ENCODE assay signal across 27 cellular contexts in genomic region chr14:58680698-58681097, GRCh38. TPM values are rescaled to one million over a fixed set of nuclear protein-coding genes. Genes with fewer than 3 reads are reported as not detected.
A peak's percentile ranks its signal among the peaks of the same experiment; 100 is the strongest.
DNase-seq lines count a peak whose midpoint lies in the region; ATAC-seq lines count a peak whose summit lies in the region.
"Had no signal": no experiment of that assay in that cellular context is flagged by ENCODE, and none has a peak within 500 bp of the region (broad histone marks: within the 10 kb centered on the region; RNA-seq: fewer than 3 reads in every experiment).

No MANE protein-coding gene starts in this region.

- DNase-seq in NCI-H82 (lab: John Stamatoyannopoulos, UW) = peak; percentile 20
- DNase-seq in NCI-H82 treated with DMSO at 0.1 percent for 48 hours (lab: John Stamatoyannopoulos, UW; ENCODE audit: unreplicated experiment) = no peak
- no peak for DNase-seq in activated naive CD8-positive, alpha-beta T cell treated with anti-CD3 and anti-CD28 coated beads for 36 hours
- no peak for DNase-seq in activated naive CD8-positive, alpha-beta T cell treated with anti-CD3 and anti-CD28 coated beads, Interleukin-2, amount 50 U/mL, for 24 hours
- DNase-seq: 8988T; ACHN; AML-193; BE2C; C1 segment of cervical spinal cord; Caco-2; Calu3; CD4-positive, alpha-beta memory T cell; CD4-positive, alpha-beta T cell; CD4-positive, CD25-positive, alpha-beta regulatory T cell; CD8-positive, alpha-beta memory T cell; CD8-positive, alpha-beta T cell; COR-L47; DMS 273 treated with DMSO at 0.1 percent for 48 hours; DMS153; DMS53; DMS79; DMS79 treated with DMSO at 0.1 percent for 48 hours; DND-41; EL had no signal

- peak overlapping the region; percentile 38 for H3K27ac Mint-ChIP-seq in activated naive CD8-positive, alpha-beta T cell treated with anti-CD3 and anti-CD28 coated beads for 36 hours
- H3K27ac Mint-ChIP-seq in activated naive CD8-positive, alpha-beta T cell treated with anti-CD3 and anti-CD28 coated beads, Interleukin-2, amount 50 U/mL, for 24 hours = no peak overlapping the region
- H3K27ac Mint-ChIP-seq: B cell; CD14-positive monocyte; CD4-positive, alpha-beta memory T cell; CD4-positive, alpha-beta T cell; CD4-positive, CD25-positive, alpha-beta regulatory T cell; CD8-positive, alpha-beta memory T cell; CD8-positive, alpha-beta T cell had no signal

- no peaks in the 10 kb centered on the region for H3K27me3 Mint-ChIP-seq in activated naive CD8-positive, alpha-beta T cell treated with anti-CD3 and anti-CD28 coated beads for 36 hours
- H3K27me3 Mint-ChIP-seq in activated naive CD8-positive, alpha-beta T cell treated with anti-CD3 and anti-CD28 coated beads, Interleukin-2, amount 50 U/mL, for 24 hours = peaks cover 2% of the 10 kb centered on the region
- H3K27me3 Mint-ChIP-seq: CD4-positive, alpha-beta T cell; CD4-positive, CD25-positive, alpha-beta regulatory T cell had no signal

- no peak for ATAC-seq in activated naive CD8-positive, alpha-beta T cell treated with anti-CD3 and anti-CD28 coated beads, Interleukin-2, amount 50 U/mL, for 24 hours
- ATAC-seq: A549; CD8-positive, alpha-beta T cell had no signal

- no peaks in the 10 kb centered on the region for H3K36me3 Mint-ChIP-seq in activated naive CD8-positive, alpha-beta T cell treated with anti-CD3 and anti-CD28 coated beads for 36 hours
- H3K36me3 Mint-ChIP-seq in activated naive CD8-positive, alpha-beta T cell treated with anti-CD3 and anti-CD28 coated beads, Interleukin-2, amount 50 U/mL, for 24 hours (ENCODE audit: low read depth) = no peaks in the 10 kb centered on the region
- H3K36me3 Mint-ChIP-seq: CD14-positive monocyte; CD4-positive, alpha-beta memory T cell; CD4-positive, CD25-positive, alpha-beta regulatory T cell; CD8-positive, alpha-beta memory T cell; CD8-positive, alpha-beta T cell had no signal

- no peak overlapping the region for H3K4me3 Mint-ChIP-seq in activated naive CD8-positive, alpha-beta T cell treated with anti-CD3 and anti-CD28 coated beads for 36 hours
- no peak overlapping the region for H3K4me3 Mint-ChIP-seq in activated naive CD8-positive, alpha-beta T cell treated with anti-CD3 and anti-CD28 coated beads, Interleukin-2, amount 50 U/mL, for 24 hours
- H3K4me3 Mint-ChIP-seq: B cell; CD14-positive monocyte; CD4-positive, alpha-beta memory T cell; CD4-positive, alpha-beta T cell; CD4-positive, CD25-positive, alpha-beta regulatory T cell; CD8-positive, alpha-beta memory T cell; CD8-positive, alpha-beta T cell had no signal

- H3K9me3 Mint-ChIP-seq in activated naive CD8-positive, alpha-beta T cell treated with anti-CD3 and anti-CD28 coated beads for 36 hours = no peaks in the 10 kb centered on the region
- no peaks in the 10 kb centered on the region for H3K9me3 Mint-ChIP-seq in activated naive CD8-positive, alpha-beta T cell treated with anti-CD3 and anti-CD28 coated beads, Interleukin-2, amount 50 U/mL, for 24 hours
- H3K9me3 Mint-ChIP-seq: CD4-positive, alpha-beta memory T cell; CD4-positive, alpha-beta T cell; CD4-positive, CD25-positive, alpha-beta regulatory T cell; CD8-positive, alpha-beta memory T cell; CD8-positive, alpha-beta T cell had no signal

- no peaks in the 10 kb centered on the region for H3K4me1 Mint-ChIP-seq in activated naive CD8-positive, alpha-beta T cell treated with anti-CD3 and anti-CD28 coated beads for 36 hours
- H3K4me1 Mint-ChIP-seq in activated naive CD8-positive, alpha-beta T cell treated with anti-CD3 and anti-CD28 coated beads, Interleukin-2, amount 50 U/mL, for 24 hours = no peaks in the 10 kb centered on the region
- H3K4me1 Mint-ChIP-seq: B cell; CD14-positive monocyte; CD4-positive, alpha-beta memory T cell; CD4-positive, CD25-positive, alpha-beta regulatory T cell; CD8-positive, alpha-beta memory T cell had no signal

RNA-seq across cellular contexts. Expression of gene DACT1, which starts 42.9 kb away (rescaled TPM):
- 1 to 10 TPM; 1.0 to 1.2 TPM for total RNA-seq in activated naive CD8-positive, alpha-beta T cell treated with anti-CD3 and anti-CD28 coated beads for 36 hours
- total RNA-seq: Calu3 had no signal
